Comparison of ENCODE assay signal across 20 cellular contexts in genomic region chr12:68469136-68469535, GRCh38.
"Had no signal": no experiment of that assay in that cellular context is flagged by ENCODE, and none has a peak within 500 bp of the region (broad histone marks: within the 10 kb centered on the region; RNA-seq: fewer than 3 reads in every experiment).

No MANE protein-coding gene starts in this region.

- H3K27me3 ChIP-seq: foreskin keratinocyte, hepatocyte, right lobe of liver, suprapubic skin, thyroid gland had no signal

- H3K9me3 ChIP-seq: psoas muscle, right lobe of liver, suprapubic skin, thyroid gland had no signal

- ATAC-seq: esophagus mucosa; foreskin keratinocyte; left colon; left ventricle myocardium superior; psoas muscle; right lobe of liver; stimulated activated effector memory CD8-positive, alpha-beta T cell treated with anti-CD3 and anti-CD28 coated beads, Interleukin-12 subunit alpha, Interleukin-12 subunit beta, amount 100 ng/mL, for 72 hours; stimulated activated naive CD8-positive, alpha-beta T cell treated with anti-CD3 and anti-CD28 coated beads, Interleukin-15, Interleukin-2, amounts not matched to agents 100 U/mL and 50 U/mL, for 24 hours had no signal

- H2AFZ ChIP-seq: hepatocyte had no signal

- H3K4me2 ChIP-seq: hepatocyte had no signal

- H3K36me3 ChIP-seq: right lobe of liver, suprapubic skin, thyroid gland had no signal

- DNase-seq: effector memory CD4-positive, alpha-beta T cell; foreskin keratinocyte; left colon; left ventricle myocardium superior; mesenchymal stem cell; midbrain; naive B cell; nephron progenitor cell; psoas muscle; retina; right lobe of liver; stimulated activated CD4-positive, alpha-beta T cell treated with anti-CD3 and anti-CD28 coated beads, Interleukin-4, amount 100 ng/mL, for 1 hour; stimulated activated CD8-positive, alpha-beta memory T cell treated with anti-CD3 and anti-CD28 coated beads, Interleukin-4, amount 100 ng/mL, for 48 hours; stimulated activated naive CD8-positive, alpha-beta T cell treated with anti-CD3 and anti-CD28 coated beads, Interleukin-15, Interleukin-2, amounts not matched to agents 100 U/mL and 50 U/mL, for 24 hours; thyroid gland had no signal

- H3K4me1 ChIP-seq: foreskin keratinocyte, psoas muscle, right lobe of liver, suprapubic skin, thyroid gland had no signal

- H3K27ac ChIP-seq: foreskin keratinocyte, hepatocyte, psoas muscle, right lobe of liver, suprapubic skin, thyroid gland had no signal

- H3K79me2 ChIP-seq: hepatocyte had no signal

- H3K4me3 ChIP-seq: hepatocyte, lung, psoas muscle, right lobe of liver, suprapubic skin, thyroid gland had no signal
